In genomic region chr6:8085053-8085511, GRCh38 we compare ENCODE assay signal across 2 cellular contexts.
TF ChIP-seq lines count a peak whose summit lies in the region.

No MANE protein-coding gene starts in this region.

TF ChIP-seq in IMR-90, 13 proteins besides CTCF, POLR2A, EP300 and RAD21:
- TF ChIP-seq NFE2L2 (IDR thresholded peaks at IDR 0.05; ENCODE audit: low read depth, low read length) (no peak), MXI1 (IDR thresholded peaks at IDR 0.05; ENCODE audit: borderline replicate concordance, low read depth, low read length) (no peak), CEBPB (IDR thresholded peaks at IDR 0.05; ENCODE audit: low read depth, low read length) (peak; percentile 97), ELK1 (IDR thresholded peaks at IDR 0.05; ENCODE audit: borderline replicate concordance, low read depth, low read length) (no peak), BHLHE40 (IDR thresholded peaks at IDR 0.05; ENCODE audit: low read depth, low read length) (peak; percentile 44; the same call in 1 of the 2 replicates), SMC3 (IDR thresholded peaks at IDR 0.05; ENCODE audit: low read depth, low read length) (no peak), MAZ (IDR thresholded peaks at IDR 0.05; ENCODE audit: borderline replicate concordance, low read depth, low read length) (peak; percentile 46; the same call in 1 of the 2 replicates), RCOR1 (IDR thresholded peaks at IDR 0.05; ENCODE audit: insufficient replicate concordance, low read length) (peak; percentile 92), FOS (IDR thresholded peaks at IDR 0.05; ENCODE audit: low read depth, low read length) (peak; percentile 93)
TF ChIP-seq in IMR-90: peak in this region for 5.

TF ChIP-seq in liver, 16 proteins besides CTCF, POLR2A, EP300 and RAD21:
- TF ChIP-seq EGR1 (IDR thresholded peaks at IDR 0.05; ENCODE audit: low read depth in 2 of 2) (peak in 1 of 2 donors; percentile 28), FOXA1 (IDR thresholded peaks at IDR 0.05) (peak; percentile 15), REST (IDR thresholded peaks at IDR 0.05) (peak; percentile 35), NR2F2 (IDR thresholded peaks at IDR 0.05) (peak; percentile 92), FOXA2 (IDR thresholded peaks at IDR 0.05) (no peak), TAF1 (conservative IDR thresholded peaks at IDR 0.05) (no peak), JUND (IDR thresholded peaks at IDR 0.05) (peak; percentile 100), HNF4A (conservative IDR thresholded peaks at IDR 0.05) (peak; percentile 81 to 86), SP1 (IDR thresholded peaks at IDR 0.05) (peak; percentile 76), ZBTB33 (IDR thresholded peaks at IDR 0.05) (peak; percentile 53), HNF4G (IDR thresholded peaks at IDR 0.05) (peak; percentile 44), GABPA (IDR thresholded peaks at IDR 0.05 in 1 of 2, conservative IDR thresholded peaks at IDR 0.05 in 1 of 2) (peak in 1 of 2 donors; percentile 59), RXRA (IDR thresholded peaks at IDR 0.05) (peak; percentile 87 to 91), MAX (IDR thresholded peaks at IDR 0.05) (peak; percentile 76), ATF3 (IDR thresholded peaks at IDR 0.05) (peak; percentile 99), YY1 (IDR thresholded peaks at IDR 0.05) (peak; percentile 80)
TF ChIP-seq in liver: peak in this region for 14.
